ENCODE assay signal across 1 cellular context in the genomic region with DNA sequence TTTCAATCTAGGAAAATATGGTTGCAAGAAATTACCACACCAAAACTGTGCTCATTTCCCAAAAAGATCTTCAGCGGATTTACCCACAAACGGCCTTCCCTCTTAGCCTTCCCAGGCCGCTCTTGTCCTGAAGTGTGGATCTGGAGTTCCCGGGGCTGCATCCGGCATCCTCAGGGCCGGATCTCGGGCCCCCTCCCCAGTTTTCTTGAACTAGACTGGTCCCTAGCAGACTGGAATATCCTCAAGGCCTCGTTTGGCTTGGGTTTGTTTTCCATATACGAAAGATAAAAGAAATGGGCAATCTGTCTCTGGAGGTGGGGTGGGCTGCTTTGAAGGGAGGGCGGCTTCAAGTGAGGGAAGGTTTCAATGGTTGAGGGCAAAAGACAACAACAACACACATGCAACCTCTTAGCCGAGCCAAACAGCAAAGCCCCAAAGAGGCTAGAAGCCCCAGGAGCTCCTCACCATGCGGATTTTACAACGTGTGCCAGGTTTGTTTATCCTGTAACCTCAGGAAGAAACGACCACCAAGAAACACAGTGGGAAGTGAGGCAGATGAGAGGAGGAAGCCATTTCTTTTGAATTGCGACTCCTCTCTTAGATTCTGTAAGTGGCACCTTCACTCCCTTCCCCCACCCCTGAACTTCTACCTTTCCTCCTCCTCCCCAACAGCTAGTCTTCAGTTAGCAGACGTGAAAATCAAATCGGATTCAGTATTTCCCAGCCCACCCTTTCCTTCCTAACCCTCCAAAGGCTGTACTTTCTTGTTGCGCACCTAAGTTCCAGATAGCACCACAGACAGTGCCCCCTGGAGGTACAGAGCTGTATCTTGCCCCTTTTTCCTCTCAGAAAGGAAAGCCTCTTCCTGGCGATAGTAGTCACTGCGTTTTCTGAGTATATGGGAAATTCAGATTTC.
TF ChIP-seq lines count a peak whose summit lies in the region.

No MANE protein-coding gene starts in this region.

TF ChIP-seq in endothelial cell of umbilical vein, 7 proteins besides CTCF, POLR2A, EP300 and RAD21:
- TF ChIP-seq MYC (IDR thresholded peaks at IDR 0.05; ENCODE audit: low read depth, low read length) (no peak), FOS (IDR thresholded peaks at IDR 0.05; ENCODE audit: borderline replicate concordance, insufficient read depth, low read length) (no peak), JUN (IDR thresholded peaks at IDR 0.05; ENCODE audit: borderline replicate concordance, insufficient read depth, insufficient read length, low read depth) (no peak), GATA2 (IDR thresholded peaks at IDR 0.05; ENCODE audit: insufficient read depth, insufficient read length, low read depth, low read length) (no peak), EZH2 (IDR thresholded peaks at IDR 0.05; ENCODE audit: borderline replicate concordance, low read depth, low read length, severe bottlenecking) (no peak), POLR2AphosphoS5 (IDR thresholded peaks at IDR 0.05; ENCODE audit: insufficient read depth, low read depth, low read length) (no peak)
- TF ChIP-seq, protein P1, sequence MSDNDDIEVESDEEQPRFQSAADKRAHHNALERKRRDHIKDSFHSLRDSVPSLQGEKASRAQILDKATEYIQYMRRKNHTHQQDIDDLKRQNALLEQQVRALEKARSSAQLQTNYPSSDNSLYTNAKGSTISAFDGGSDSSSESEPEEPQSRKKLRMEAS (IDR thresholded peaks at IDR 0.05; ENCODE audit: insufficient read depth, insufficient read length) = no peak
